Comparison of ENCODE assay signal across 1 cellular context in the genomic region with DNA sequence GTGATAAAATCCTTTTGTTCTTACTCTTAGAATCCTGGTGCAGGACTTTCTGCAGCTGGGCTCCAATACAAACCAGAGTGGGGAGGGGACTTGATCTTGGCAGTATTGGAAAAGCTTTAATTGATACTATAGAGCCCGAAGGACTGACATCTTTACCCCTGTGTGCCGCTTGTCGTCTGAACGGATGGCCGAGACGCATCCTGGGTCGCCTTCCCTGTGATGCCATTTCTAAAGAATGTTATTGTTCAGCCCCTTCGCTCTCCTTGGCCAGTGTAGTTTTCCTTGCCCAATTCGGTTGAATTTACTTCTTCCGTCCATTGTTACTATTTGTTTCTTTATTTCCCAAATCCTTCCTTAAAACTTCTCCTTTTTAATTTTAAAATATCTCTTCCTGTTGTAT.
TF ChIP-seq lines count a peak whose summit lies in the region.

No MANE protein-coding gene starts in this region.

TF ChIP-seq in H1, 55 proteins besides CTCF, POLR2A, EP300 and RAD21:
- TF ChIP-seq TBP (IDR thresholded peaks at IDR 0.05; ENCODE audit: low read depth, low read length) = no peak
- no peak for TF ChIP-seq HDAC6 (IDR thresholded peaks at IDR 0.05; ENCODE audit: low read depth, low read length)
- no peak for TF ChIP-seq KDM4A (IDR thresholded peaks at IDR 0.05; ENCODE audit: low read depth, low read length, severe bottlenecking)
- no peak for TF ChIP-seq ZNF274 (IDR thresholded peaks at IDR 0.05; ENCODE audit: borderline replicate concordance, extremely low read depth, low read length)
- 0 out of 2 replicates have a peak, but pooled peaks have one; percentile 11 for TF ChIP-seq JUN (IDR thresholded peaks at IDR 0.05; ENCODE audit: low read depth, low read length)
